In genomic region chr22:40746428-40747220, GRCh38 we compare ENCODE assay signal across 1 cellular context.
TF ChIP-seq lines count a peak whose summit lies in the region.

No MANE protein-coding gene starts in this region.

TF ChIP-seq in IMR-90, 13 proteins besides CTCF, POLR2A, EP300 and RAD21 (continued from another document):
- TF ChIP-seq MXI1 (IDR thresholded peaks at IDR 0.05; ENCODE audit: borderline replicate concordance, low read depth, low read length) = no peak
- no peak for TF ChIP-seq MAFK (IDR thresholded peaks at IDR 0.05; ENCODE audit: low read depth, low read length)
- no peak for TF ChIP-seq NFE2L2 (IDR thresholded peaks at IDR 0.05; ENCODE audit: low read depth, low read length)
- TF ChIP-seq RFX5 (IDR thresholded peaks at IDR 0.05; ENCODE audit: low read depth, low read length) = no peak
- TF ChIP-seq CHD1 (IDR thresholded peaks at IDR 0.05; ENCODE audit: low read depth, low read length) = no peak
- TF ChIP-seq FOS (IDR thresholded peaks at IDR 0.05; ENCODE audit: low read depth, low read length) = no peak
- TF ChIP-seq ELK1 (IDR thresholded peaks at IDR 0.05; ENCODE audit: borderline replicate concordance, low read depth, low read length) = no peak
- TF ChIP-seq RCOR1 (IDR thresholded peaks at IDR 0.05; ENCODE audit: insufficient replicate concordance, low read length) = no peak
TF ChIP-seq in IMR-90: peak in this region for 0.
